Comparison of ENCODE assay signal across 11 cellular contexts in genomic region chr5:78300464-78301045, GRCh38. TPM values are rescaled to one million over a fixed set of nuclear protein-coding genes. Genes with fewer than 3 reads are reported as not detected.
DNase-seq lines count a peak whose midpoint lies in the region; ATAC-seq and TF ChIP-seq lines count a peak whose summit lies in the region.
"Had no signal": no experiment of that assay in that cellular context is flagged by ENCODE, and none has a peak within 500 bp of the region (broad histone marks: within the 10 kb centered on the region; RNA-seq: fewer than 3 reads in every experiment).

No MANE protein-coding gene starts in this region.

- peaks cover 4% of the 10 kb centered on the region for H3K4me1 Mint-ChIP-seq in activated CD8-positive, alpha-beta memory T cell treated with anti-CD3 and anti-CD28 coated beads, Interleukin-2, amount 10 ng/mL, durations not matched to agents 7 days and 5 days

- WGBS in heart right ventricle, 2 donors, result 31 to 44% methylated on average over 2 of the region's 2 CpGs

- H3K4me3 ChIP-seq in heart right ventricle (no peak overlapping the region), right atrium auricular region (no peak overlapping the region), fibroblast of pulmonary artery (replicated peaks; ENCODE audit: low read depth, low read length) (no peak overlapping the region)

- no peaks in the 10 kb centered on the region for H3K36me3 Mint-ChIP-seq in activated CD8-positive, alpha-beta memory T cell treated with anti-CD3 and anti-CD28 coated beads, Interleukin-2, amount 10 ng/mL, durations not matched to agents 7 days and 5 days

- no peak for DNase-seq in heart right ventricle
- DNase-seq in right atrium auricular region (ENCODE audit: low spot score), result no peak
- peak; percentile 17 for DNase-seq in RPMI8226
- DNase-seq in fibroblast of pulmonary artery (ENCODE audit: low read depth), result peak; percentile 59
- DNase-seq in stimulated activated CD4-positive, alpha-beta T cell treated with anti-CD3 and anti-CD28 coated beads, Interleukin-4, amount 100 ng/mL, for 24 hours, result no peak
- no peak for DNase-seq in activated CD8-positive, alpha-beta memory T cell treated with anti-CD3 and anti-CD28 coated beads, Interleukin-2, amount 10 ng/mL, durations not matched to agents 7 days and 5 days
- DNase-seq: activated CD8-positive, alpha-beta memory T cell treated with anti-CD3 and anti-CD28 coated beads for 24 hours; NCI-H69 had no signal

- H3K27ac ChIP-seq in heart right ventricle (no peak overlapping the region), right atrium auricular region (no peak overlapping the region)

- peak in 7 of 9 donors; percentile 24 to 54 (median 38) for TF ChIP-seq CTCF in heart right ventricle (IDR thresholded peaks at IDR 0.05)
- TF ChIP-seq CTCF in right atrium auricular region (IDR thresholded peaks at IDR 0.05), result peak in 1 of 2 donors; percentile 51
- peak; percentile 40 for TF ChIP-seq CTCF in fibroblast of pulmonary artery (IDR thresholded peaks at IDR 0.05; ENCODE audit: low read length, missing control alignments)

- H3K27me3 Mint-ChIP-seq in activated CD8-positive, alpha-beta memory T cell treated with anti-CD3 and anti-CD28 coated beads, Interleukin-2, amount 10 ng/mL, durations not matched to agents 7 days and 5 days, result peaks cover 19% of the 10 kb centered on the region

- intact Hi-C loops in heart right ventricle (cut with DNase I), result loop anchor here in 1 of 10 donors (5.0 kb wide), 1 partner anchor 57 kb away; no protein-coding TSS in a partner anchor

- no peak for ATAC-seq in heart right ventricle
- no peak for ATAC-seq in HG03095 (IDR thresholded peaks at IDR 0.05; ENCODE audit: unreplicated experiment)
- ATAC-seq in activated CD8-positive, alpha-beta memory T cell treated with anti-CD3 and anti-CD28 coated beads, Interleukin-2, amount 10 ng/mL, durations not matched to agents 7 days and 5 days, result no peak
- no peak for ATAC-seq in GM19452 (IDR thresholded peaks at IDR 0.05; ENCODE audit: unreplicated experiment)

- no peaks in the 10 kb centered on the region for H3K9me3 ChIP-seq in heart right ventricle
- H3K9me3 ChIP-seq in right atrium auricular region, result no peaks in the 10 kb centered on the region

- H3K27me3 ChIP-seq in heart right ventricle (no peaks in the 10 kb centered on the region), right atrium auricular region (no peaks in the 10 kb centered on the region)

- H3K4me3 Mint-ChIP-seq in activated CD8-positive, alpha-beta memory T cell treated with anti-CD3 and anti-CD28 coated beads, Interleukin-2, amount 10 ng/mL, durations not matched to agents 7 days and 5 days, result no peak overlapping the region
- H3K4me3 Mint-ChIP-seq: dendritic cell treated with granulocyte-macrophage colony-stimulating factor and Interleukin-4, amounts not matched to agents 40 ng/mL and 50 ng/mL, for 4 days had no signal

- H3K4me1 ChIP-seq in heart right ventricle, result peaks cover 2 to 5% (median 3%) of the 10 kb centered on the region in 9 donors
- H3K4me1 ChIP-seq in right atrium auricular region, result peaks cover 0 to 3% of the 10 kb centered on the region in 2 donors

- no peaks in the 10 kb centered on the region for H3K36me3 ChIP-seq in heart right ventricle
- no peaks in the 10 kb centered on the region for H3K36me3 ChIP-seq in right atrium auricular region

- CTCF ChIA-PET in activated CD8-positive, alpha-beta memory T cell treated with anti-CD3 and anti-CD28 coated beads, Interleukin-2, amount 10 ng/mL, durations not matched to agents 7 days and 5 days (lab: Charles Lee), result interaction anchor here (0.5 to 1.2 kb wide), 5 partner anchors 10 to 1337 kb away, joined by 3 read pairs; no protein-coding TSS in a partner anchor

- H3K27ac Mint-ChIP-seq in activated CD8-positive, alpha-beta memory T cell treated with anti-CD3 and anti-CD28 coated beads, Interleukin-2, amount 10 ng/mL, durations not matched to agents 7 days and 5 days, result no peak overlapping the region
- H3K27ac Mint-ChIP-seq: dendritic cell treated with granulocyte-macrophage colony-stimulating factor and Interleukin-4, amounts not matched to agents 40 ng/mL and 50 ng/mL, for 4 days had no signal

- H3K9me3 Mint-ChIP-seq in activated CD8-positive, alpha-beta memory T cell treated with anti-CD3 and anti-CD28 coated beads, Interleukin-2, amount 10 ng/mL, durations not matched to agents 7 days and 5 days (ENCODE audit: low read depth), result no peaks in the 10 kb centered on the region
- H3K9me3 Mint-ChIP-seq: dendritic cell treated with granulocyte-macrophage colony-stimulating factor and Interleukin-4, amounts not matched to agents 40 ng/mL and 50 ng/mL, for 4 days had no signal

RNA-seq across cellular contexts. Expression of gene AP3B1, which starts 6.1 kb away (rescaled TPM):
- total RNA-seq in heart right ventricle (10 to 100 TPM; 20.1 to 26.7 (median 23.4) TPM), right atrium auricular region (10 to 100 TPM; 22.4 to 25.7 TPM)
- polyA plus RNA-seq in heart right ventricle, result 10 to 100 TPM; 20.0 to 28.3 TPM
- total RNA-seq in activated CD8-positive, alpha-beta memory T cell treated with anti-CD3 and anti-CD28 coated beads, Interleukin-2, amount 10 ng/mL, durations not matched to agents 7 days and 5 days, result 10 to 100 TPM; 47.0 to 48.8 TPM

RNA-seq across cellular contexts. Expression of gene SCAMP1, which starts 59.9 kb away (rescaled TPM):
- total RNA-seq in heart right ventricle, result 10 to 100 TPM; 26.2 to 40.4 (median 33.8) TPM
- 1 to 10 TPM; 7.9 to 9.8 TPM for polyA plus RNA-seq in heart right ventricle
- 10 to 100 TPM; 21.0 to 39.3 TPM for total RNA-seq in right atrium auricular region
- 10 to 100 TPM; 15.1 to 17.4 TPM for total RNA-seq in activated CD8-positive, alpha-beta memory T cell treated with anti-CD3 and anti-CD28 coated beads, Interleukin-2, amount 10 ng/mL, durations not matched to agents 7 days and 5 days

Comparison
In these comparisons a context has a peak if more than half of its experiments do, and no peak if none do; other contexts are left out.
1. DNase-seq: peak in RPMI8226 (single experiment) and fibroblast of pulmonary artery (single experiment); none in heart right ventricle (0 of 2), right atrium auricular region (single experiment), stimulated activated CD4-positive, alpha-beta T cell treated with anti-CD3 and anti-CD28 coated beads, Interleukin-4, amount 100 ng/mL, for 24 hours (single experiment) and activated CD8-positive, alpha-beta memory T cell treated with anti-CD3 and anti-CD28 coated beads, Interleukin-2, amount 10 ng/mL, durations not matched to agents 7 days and 5 days (single experiment).